ENCODE assay signal across 14 cellular contexts in the genomic region with DNA sequence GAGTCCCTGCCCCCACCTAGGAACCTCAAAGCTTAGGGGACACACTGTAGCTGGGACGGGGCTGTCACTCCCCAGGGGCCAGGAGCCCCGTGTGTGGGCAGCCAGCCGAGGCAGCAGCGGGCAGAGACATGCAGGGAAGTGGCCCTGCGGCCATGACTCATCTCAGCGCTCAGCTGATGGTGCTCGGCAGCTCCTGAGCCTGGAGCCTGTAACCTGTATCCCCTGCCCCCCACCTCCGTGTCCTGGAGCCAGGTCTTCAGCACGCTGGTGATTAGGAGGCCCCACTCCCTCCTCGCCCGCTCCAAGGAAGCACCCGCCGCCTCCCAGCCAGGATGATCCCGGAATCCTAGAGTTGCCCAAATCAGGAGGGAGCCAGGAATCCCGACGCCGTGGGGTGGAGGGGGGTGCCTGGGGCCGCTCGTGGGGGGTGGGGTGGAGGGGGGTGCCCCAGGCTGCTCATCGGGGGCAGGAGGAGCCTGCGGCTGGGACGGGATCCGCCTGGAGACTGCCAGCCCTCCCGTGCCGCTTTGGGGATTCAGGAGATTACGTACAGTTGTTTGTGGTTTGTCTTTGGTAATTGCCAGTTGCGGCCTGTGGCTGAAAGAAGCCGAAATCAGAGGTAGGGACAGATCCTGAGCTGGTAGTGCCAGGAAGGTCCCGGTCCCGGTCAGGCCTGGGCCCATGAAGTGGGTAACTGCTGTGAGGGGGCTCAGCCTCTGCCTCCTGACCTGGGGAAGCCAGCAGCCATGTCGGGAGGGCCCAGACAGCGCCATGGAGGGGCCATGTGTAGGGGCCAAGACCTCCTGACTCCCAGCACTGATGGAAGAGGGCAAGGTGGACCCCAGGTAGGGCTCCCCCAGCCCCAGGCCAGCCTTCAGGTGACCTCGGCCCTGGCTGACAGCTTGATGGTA. TPM values are rescaled to one million over a fixed set of nuclear protein-coding genes. Genes with fewer than 3 reads are reported as not detected.
DNase-seq lines count a peak whose midpoint lies in the region; ATAC-seq and TF ChIP-seq lines count a peak whose summit lies in the region.
"Had no signal": no experiment of that assay in that cellular context is flagged by ENCODE, and none has a peak within 500 bp of the region (broad histone marks: within the 10 kb centered on the region; RNA-seq: fewer than 3 reads in every experiment).

No MANE protein-coding gene starts in this region.

- H3K27me3 ChIP-seq in WERI-Rb-1 (ENCODE audit: insufficient read depth, low read depth, severe bottlenecking) = no peaks in the 10 kb centered on the region

- peak; percentile 71 for DNase-seq in AG20443 (ENCODE audit: low spot score)
- DNase-seq in LHCN-M2 (ENCODE audit: low read depth) = peak; percentile 64
- DNase-seq in WERI-Rb-1 = peak; percentile 86
- peak; percentile 41 for DNase-seq in iris pigment epithelial cell (ENCODE audit: low read depth)
- DNase-seq in omental fat pad (ENCODE audit: low spot score) = no peak
- no peak for DNase-seq in activated T-cell treated with anti-CD3 and anti-CD28 coated beads, Interleukin-2, amount 50 U/mL, for 1 hour
- DNase-seq: aorta, NCI-H1092, NCI-H82, T-helper 9 cell had no signal

- TF ChIP-seq CTCF in WERI-Rb-1 (IDR thresholded peaks at IDR 0.05; ENCODE audit: low read depth, low read length) (no peak), omental fat pad (IDR thresholded peaks at IDR 0.05) (no peak)

- peaks cover 9% of the 10 kb centered on the region for H3K9me3 ChIP-seq in WERI-Rb-1 (ENCODE audit: severe bottlenecking)

- no peak overlapping the region for H3K4me3 ChIP-seq in WERI-Rb-1 (ENCODE audit: low read depth, low read length)
- H3K4me3 ChIP-seq: upper lobe of left lung had no signal

- no peaks in the 10 kb centered on the region for H3K36me3 ChIP-seq in WERI-Rb-1
- H3K36me3 ChIP-seq: upper lobe of left lung had no signal

- ATAC-seq in omental fat pad (ENCODE audit: low FRiP score) (no peak), HG03460 (IDR thresholded peaks at IDR 0.05; ENCODE audit: unreplicated experiment) (no peak), GM18519 (IDR thresholded peaks at IDR 0.05; ENCODE audit: low FRiP score, unreplicated experiment) (no peak)

- H3K27ac ChIP-seq in WERI-Rb-1 = peak overlapping the region; percentile 77
- H3K27ac ChIP-seq: upper lobe of left lung had no signal

RNA-seq across cellular contexts. Expression of gene SSTR5, which starts 35.3 kb away (rescaled TPM):
- total RNA-seq in LHCN-M2 (2014; rRNA removed) (0.64 and 0.98 TPM in 2 replicates), omental fat pad (under 1 TPM in 1 of 4 donors, not detected in 3; 0.37 TPM)
- polyA plus RNA-seq in LHCN-M2 (2012) = 0.12 TPM
- total RNA-seq: skeletal muscle tissue, upper lobe of left lung had no signal

RNA-seq across cellular contexts. Expression of gene SOX8, which starts 55.7 kb away (rescaled TPM):
- total RNA-seq in LHCN-M2 (2014; rRNA removed) (5.7 and 23.1 TPM in 2 replicates), omental fat pad (1 to 10 TPM in 3 of 4 donors, under 1 TPM in 1; 0.19 to 2.9 (median 1.2) TPM)
- 0.63 TPM for polyA plus RNA-seq in LHCN-M2 (2012)

RNA-seq across cellular contexts. Expression of gene C1QTNF8, which starts 58.8 kb away (rescaled TPM):
- total RNA-seq in LHCN-M2 (2014; rRNA removed) (not detected in 2 replicates), omental fat pad (not detected)
- not detected for polyA plus RNA-seq in LHCN-M2 (2012)
- total RNA-seq: skeletal muscle tissue had no signal

Comparison
In these comparisons a context has a peak if more than half of its experiments do, and no peak if none do; other contexts are left out.
1. DNase-seq: peak in AG20443 (single experiment), LHCN-M2 (single experiment), WERI-Rb-1 (single experiment) and iris pigment epithelial cell (single experiment); none in omental fat pad (single experiment) and activated T-cell treated with anti-CD3 and anti-CD28 coated beads, Interleukin-2, amount 50 U/mL, for 1 hour (single experiment).